In genomic region chr6:134979142-134979541, GRCh38 we compare ENCODE assay signal across 8 cellular contexts. TPM values are rescaled to one million over a fixed set of nuclear protein-coding genes. Genes with fewer than 3 reads are reported as not detected.
DNase-seq lines count a peak whose midpoint lies in the region; ATAC-seq and TF ChIP-seq lines count a peak whose summit lies in the region.
"Had no signal": no experiment of that assay in that cellular context is flagged by ENCODE, and none has a peak within 500 bp of the region (broad histone marks: within the 10 kb centered on the region; RNA-seq: fewer than 3 reads in every experiment).

No MANE protein-coding gene starts in this region.

- no peak overlapping the region for H4K8ac ChIP-seq in trophoblast cell (ENCODE audit: low read depth, low read length)

- H3K4me1 Mint-ChIP-seq in endothelial cell (ENCODE audit: unreplicated experiment), result peaks cover 17% of the 10 kb centered on the region

- no peak overlapping the region for H2AFZ ChIP-seq in trophoblast cell (ENCODE audit: insufficient read depth, low read length, poor library complexity)

- no peak overlapping the region for H4K91ac ChIP-seq in trophoblast cell (ENCODE audit: low read depth, low read length)

- no peak for TF ChIP-seq CTCF in endothelial cell (IDR thresholded peaks at IDR 0.05; ENCODE audit: unreplicated experiment)

- no peak overlapping the region for H3K4me2 ChIP-seq in trophoblast cell (ENCODE audit: low read length)

- no peak overlapping the region for H3K4me3 Mint-ChIP-seq in endothelial cell (ENCODE audit: unreplicated experiment)

- H3K9me3 Mint-ChIP-seq in endothelial cell (ENCODE audit: unreplicated experiment), result no peaks in the 10 kb centered on the region

- H2BK5ac ChIP-seq in trophoblast cell (ENCODE audit: low read depth, low read length, poor library complexity), result no peak overlapping the region

- H3K4me1 ChIP-seq in trophoblast cell (ENCODE audit: control insufficient read depth in 1 of 2, insufficient read depth in 2 of 2, low read length in 2 of 2), result no peaks in the 10 kb centered on the region

- no peak overlapping the region for H3K27ac Mint-ChIP-seq in endothelial cell (ENCODE audit: unreplicated experiment)

- H3K9me3 ChIP-seq in trophoblast cell (ENCODE audit: insufficient read depth, low read depth, low read length), result no peaks in the 10 kb centered on the region

- no peak overlapping the region for H3K23ac ChIP-seq in trophoblast cell (ENCODE audit: low read length)

- no peaks in the 10 kb centered on the region for H3K27me3 ChIP-seq in trophoblast cell (ENCODE audit: insufficient read depth, low read length)

- H2BK120ac ChIP-seq in trophoblast cell (ENCODE audit: insufficient read depth, low read length, poor library complexity), result no peak overlapping the region

- H3K4me3 ChIP-seq in trophoblast cell (ENCODE audit: low read depth, low read length), result no peak overlapping the region

- H3K27ac ChIP-seq in trophoblast cell (ENCODE audit: low read depth, low read length), result no peak overlapping the region

- H3K27me3 Mint-ChIP-seq in endothelial cell (ENCODE audit: unreplicated experiment), result peaks cover 2% of the 10 kb centered on the region

- no peaks in the 10 kb centered on the region for H3K79me1 ChIP-seq in trophoblast cell (ENCODE audit: low read length)

- no peak overlapping the region for H3K4ac ChIP-seq in trophoblast cell (ENCODE audit: low read depth, low read length)

- no peak overlapping the region for H2BK12ac ChIP-seq in trophoblast cell (ENCODE audit: low read length)

- no peak overlapping the region for H3K18ac ChIP-seq in trophoblast cell (ENCODE audit: low read length)

- H3K36me3 ChIP-seq in trophoblast cell (ENCODE audit: control insufficient read depth in 1 of 2, insufficient read depth in 2 of 2, low read length in 2 of 2), result peaks cover 0 to 4% of the 10 kb centered on the region in 2 experiments

- no peak overlapping the region for H2AK5ac ChIP-seq in trophoblast cell (ENCODE audit: low read length)

- H3K36me3 Mint-ChIP-seq in endothelial cell (ENCODE audit: low read depth, unreplicated experiment), result peaks cover 21% of the 10 kb centered on the region

- WGBS in trophoblast cell (ENCODE audit: extremely low coverage, insufficient coverage, insufficient read length), result no CpG with 5 or more reads among the region's 6 CpGs

- DNase-seq in activated CD4-positive, CD25-positive, alpha-beta regulatory T cell treated with anti-CD3 and anti-CD28 coated beads, Interleukin-2, amount 50 U/mL, for 16 hours (ENCODE audit: low read depth, low spot score), result peak; percentile 16
- peak; percentile 21 to 41 for DNase-seq in stimulated activated CD8-positive, alpha-beta memory T cell treated with anti-CD3 and anti-CD28 coated beads, Interleukin-2, amount 100 ng/mL, for 48 hours (ENCODE audit: low read depth in 2 of 2)
- DNase-seq in endothelial cell (ENCODE audit: low spot score) (no peak), trophoblast cell (no peak), glomerular visceral epithelial cell (ENCODE audit: extremely low spot score) (no peak)
- DNase-seq: foreskin melanocyte had no signal

- H3K9ac ChIP-seq in trophoblast cell (ENCODE audit: low read length), result no peak overlapping the region

- ATAC-seq in GM19043 (IDR thresholded peaks at IDR 0.05; ENCODE audit: low read depth, unreplicated experiment) (peak; percentile 86), HG02763 (IDR thresholded peaks at IDR 0.05; ENCODE audit: unreplicated experiment) (peak; percentile 64)

- no peak overlapping the region for H3K14ac ChIP-seq in trophoblast cell (ENCODE audit: low read length)

- H3K79me2 ChIP-seq in trophoblast cell (ENCODE audit: control insufficient read depth, insufficient read depth, low read length, poor library complexity), result no peaks in the 10 kb centered on the region

- no peak overlapping the region for H4K12ac ChIP-seq in trophoblast cell (ENCODE audit: low read depth, low read length)

RNA-seq across cellular contexts. Expression of gene ALDH8A1, which starts 29.2 kb away (rescaled TPM):
- 0.15 TPM for total RNA-seq in endothelial cell (ENCODE audit: unreplicated experiment)
- 0.72 and 0.90 TPM in 2 replicates for polyA plus RNA-seq in trophoblast cell (2013)

Comparison
In these comparisons a context has a peak if more than half of its experiments do, and no peak if none do; other contexts are left out.
1. DNase-seq: peak in activated CD4-positive, CD25-positive, alpha-beta regulatory T cell treated with anti-CD3 and anti-CD28 coated beads, Interleukin-2, amount 50 U/mL, for 16 hours (single experiment) and stimulated activated CD8-positive, alpha-beta memory T cell treated with anti-CD3 and anti-CD28 coated beads, Interleukin-2, amount 100 ng/mL, for 48 hours (2 of 2); none in endothelial cell (single experiment), trophoblast cell (0 of 2) and glomerular visceral epithelial cell (single experiment).